In genomic region chr10:124063736-124064135, GRCh38 we compare ENCODE assay signal across 1 cellular context.
TF ChIP-seq lines count a peak whose summit lies in the region.

No MANE protein-coding gene starts in this region.

TF ChIP-seq in SK-N-SH, 30 proteins besides CTCF, POLR2A, EP300 and RAD21 (continued from another document):
- TF ChIP-seq ZBTB33 (IDR thresholded peaks at IDR 0.05; ENCODE audit: borderline replicate concordance, low read depth) = no peak
- TF ChIP-seq MXI1 (IDR thresholded peaks at IDR 0.05; ENCODE audit: low read depth, low read length) = no peak
- TF ChIP-seq TEAD4 (IDR thresholded peaks at IDR 0.05; ENCODE audit: borderline replicate concordance, insufficient read depth) = no peak
